Comparison of ENCODE assay signal across 12 cellular contexts in the genomic region with DNA sequence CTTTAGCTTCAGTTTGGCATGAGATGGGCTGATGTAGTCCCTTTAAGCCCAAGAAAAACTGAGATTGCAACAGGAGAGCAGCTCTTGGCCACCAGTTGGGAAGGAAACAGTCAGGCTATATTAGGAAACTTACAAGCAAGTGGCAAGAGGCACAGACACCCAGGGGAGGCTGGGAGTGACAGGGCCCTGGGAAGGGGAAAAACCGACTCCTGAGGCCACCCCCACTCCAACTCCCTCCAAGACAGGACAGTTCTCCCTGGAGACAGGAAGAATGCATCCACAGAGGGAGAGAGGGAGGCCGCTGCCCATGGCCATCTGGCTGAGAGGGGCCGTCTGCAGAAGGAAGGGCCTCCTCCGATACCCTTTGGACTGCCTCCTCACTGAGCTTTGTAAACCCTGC. TPM values are rescaled to one million over a fixed set of nuclear protein-coding genes. Genes with fewer than 3 reads are reported as not detected.
DNase-seq lines count a peak whose midpoint lies in the region; ATAC-seq and TF ChIP-seq lines count a peak whose summit lies in the region.
"Had no signal": no experiment of that assay in that cellular context is flagged by ENCODE, and none has a peak within 500 bp of the region (broad histone marks: within the 10 kb centered on the region; RNA-seq: fewer than 3 reads in every experiment).

No MANE protein-coding gene starts in this region.

- intact Hi-C loops in Right ventricle myocardium superior (cut with DNase I) = no loop called here

- ATAC-seq in SK-N-SH treated with all-trans-retinoic acid at 6 μM for 48 hours = peak; percentile 82
- peak; percentile 79 for ATAC-seq in Right ventricle myocardium superior (ENCODE audit: poor library complexity)
- ATAC-seq in GM18498 (IDR thresholded peaks at IDR 0.05; ENCODE audit: unreplicated experiment) = no peak
- no peak for ATAC-seq in HG02840 (IDR thresholded peaks at IDR 0.05; ENCODE audit: low FRiP score, unreplicated experiment)

- DNase-seq in EL (peak; percentile 76), Right ventricle myocardium superior (peak; percentile 61), retina (peak; percentile 13), NCI-H446 treated with DMSO at 0.1 percent for 48 hours (lab: John Stamatoyannopoulos, UW) (no peak), NCI-H2196 (lab: John Stamatoyannopoulos, UW; ENCODE audit: unreplicated experiment) (no peak)
- DNase-seq: Caco-2, caudate nucleus, NCI-H2029, occipital lobe had no signal

TF ChIP-seq in SK-N-SH treated with all-trans-retinoic acid at 6 μM for 48 hours, 23 proteins besides CTCF, POLR2A, EP300 and RAD21:
- TF ChIP-seq PPARA (CRISPR knock-in tag; IDR thresholded peaks at IDR 0.05; ENCODE audit: borderline replicate concordance) (no peak), ZC3H10 (CRISPR knock-in tag; IDR thresholded peaks at IDR 0.05) (no peak), SNAI2 (CRISPR knock-in tag; IDR thresholded peaks at IDR 0.05) (no peak), ZNF8 (CRISPR knock-in tag; IDR thresholded peaks at IDR 0.05) (no peak), GLIS3 (CRISPR knock-in tag; IDR thresholded peaks at IDR 0.05) (no peak), ESRRG (CRISPR knock-in tag; IDR thresholded peaks at IDR 0.05) (no peak), ZNF565 (CRISPR knock-in tag; conservative IDR thresholded peaks at IDR 0.05; ENCODE audit: low read depth) (no peak), ZFP30 (CRISPR knock-in tag; IDR thresholded peaks at IDR 0.05) (no peak)
- TF ChIP-seq, protein P1, sequence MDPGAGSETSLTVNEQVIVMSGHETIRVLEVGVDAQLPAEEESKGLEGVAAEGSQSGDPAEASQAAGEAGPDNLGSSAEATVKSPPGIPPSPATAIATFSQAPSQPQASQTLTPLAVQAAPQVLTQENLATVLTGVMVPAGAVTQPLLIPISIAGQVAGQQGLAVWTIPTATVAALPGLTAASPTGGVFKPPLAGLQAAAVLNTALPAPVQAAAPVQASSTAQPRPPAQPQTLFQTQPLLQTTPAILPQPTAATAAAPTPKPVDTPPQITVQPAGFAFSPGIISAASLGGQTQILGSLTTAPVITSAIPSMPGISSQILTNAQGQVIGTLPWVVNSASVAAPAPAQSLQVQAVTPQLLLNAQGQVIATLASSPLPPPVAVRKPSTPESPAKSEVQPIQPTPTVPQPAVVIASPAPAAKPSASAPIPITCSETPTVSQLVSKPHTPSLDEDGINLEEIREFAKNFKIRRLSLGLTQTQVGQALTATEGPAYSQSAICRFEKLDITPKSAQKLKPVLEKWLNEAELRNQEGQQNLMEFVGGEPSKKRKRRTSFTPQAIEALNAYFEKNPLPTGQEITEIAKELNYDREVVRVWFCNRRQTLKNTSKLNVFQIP (CRISPR knock-in tag; IDR thresholded peaks at IDR 0.05; ENCODE audit: borderline replicate concordance, low read depth) = no peak
- TF ChIP-seq, protein P2, sequence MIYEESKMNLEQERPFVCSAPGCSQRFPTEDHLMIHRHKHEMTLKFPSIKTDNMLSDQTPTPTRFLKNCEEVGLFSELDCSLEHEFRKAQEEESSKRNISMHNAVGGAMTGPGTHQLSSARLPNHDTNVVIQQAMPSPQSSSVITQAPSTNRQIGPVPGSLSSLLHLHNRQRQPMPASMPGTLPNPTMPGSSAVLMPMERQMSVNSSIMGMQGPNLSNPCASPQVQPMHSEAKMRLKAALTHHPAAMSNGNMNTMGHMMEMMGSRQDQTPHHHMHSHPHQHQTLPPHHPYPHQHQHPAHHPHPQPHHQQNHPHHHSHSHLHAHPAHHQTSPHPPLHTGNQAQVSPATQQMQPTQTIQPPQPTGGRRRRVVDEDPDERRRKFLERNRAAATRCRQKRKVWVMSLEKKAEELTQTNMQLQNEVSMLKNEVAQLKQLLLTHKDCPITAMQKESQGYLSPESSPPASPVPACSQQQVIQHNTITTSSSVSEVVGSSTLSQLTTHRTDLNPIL (CRISPR knock-in tag; IDR thresholded peaks at IDR 0.05; ENCODE audit: low read depth) = no peak

RNA-seq across cellular contexts. Expression of a gene that starts 20.5 kb away (rescaled TPM):
- 181 TPM for total RNA-seq in Right ventricle myocardium superior

RNA-seq across cellular contexts. Expression of a gene that starts 44.1 kb away (rescaled TPM):
- 32.8 TPM for total RNA-seq in Right ventricle myocardium superior

Comparison
In these comparisons a context has a peak if more than half of its experiments do, and no peak if none do; other contexts are left out.
1. DNase-seq: peak in EL (single experiment), Right ventricle myocardium superior (single experiment) and retina (single experiment); none in NCI-H446 treated with DMSO at 0.1 percent for 48 hours (single experiment) and NCI-H2196 (single experiment).
2. ATAC-seq: peak in SK-N-SH treated with all-trans-retinoic acid at 6 μM for 48 hours (single experiment) and Right ventricle myocardium superior (single experiment); none in GM18498 (single experiment) and HG02840 (single experiment).